In genomic region chr17:49691677-49692191, GRCh38 we compare ENCODE assay signal across 12 cellular contexts. TPM values are rescaled to one million over a fixed set of nuclear protein-coding genes. Genes with fewer than 3 reads are reported as not detected.
DNase-seq lines count a peak whose midpoint lies in the region; ATAC-seq, FAIRE-seq and TF ChIP-seq lines count a peak whose summit lies in the region.
"Had no signal": no experiment of that assay in that cellular context is flagged by ENCODE, and none has a peak within 500 bp of the region (broad histone marks: within the 10 kb centered on the region; RNA-seq: fewer than 3 reads in every experiment).

No MANE protein-coding gene starts in this region.

- H3K4me1 Mint-ChIP-seq in HFFc6 (ENCODE audit: low read depth), result peaks cover 51% of the 10 kb centered on the region

- H3K9me3 Mint-ChIP-seq in HFFc6, result no peaks in the 10 kb centered on the region
- H3K9me3 Mint-ChIP-seq: activated T-helper 1 cell treated with anti-CD3 and anti-CD28 coated beads, Interleukin-12 subunit alpha, Interleukin-12 subunit beta, Interleukin-2, Interleukin-4 antibody, amounts not matched to agents 30 ng/mL and 10 ng/mL and 1 ng/mL, durations not matched to agents 14 hours and 24 hours and 36 hours had no signal

- ATAC-seq in left lung (no peak), GM18498 (IDR thresholded peaks at IDR 0.05; ENCODE audit: unreplicated experiment) (no peak), HG02759 (IDR thresholded peaks at IDR 0.05; ENCODE audit: unreplicated experiment) (no peak)

- H3K9ac ChIP-seq in smooth muscle cell (ENCODE audit: low read depth), result peak overlapping the region; percentile 68

- H3K4me3 Mint-ChIP-seq in HFFc6, result peak overlapping the region; percentile 50; the same call in 1 of the 2 replicates
- H3K4me3 Mint-ChIP-seq: activated T-helper 1 cell treated with anti-CD3 and anti-CD28 coated beads, Interleukin-12 subunit alpha, Interleukin-12 subunit beta, Interleukin-2, Interleukin-4 antibody, amounts not matched to agents 30 ng/mL and 10 ng/mL and 1 ng/mL, durations not matched to agents 14 hours and 24 hours and 36 hours had no signal

- no peaks in the 10 kb centered on the region; the same call in 1 of the 2 replicates for H3K36me3 Mint-ChIP-seq in HFFc6 (ENCODE audit: low read depth)

- peaks cover 23% of the 10 kb centered on the region for H3F3A ChIP-seq in smooth muscle cell (ENCODE audit: low read depth)

- H3K36me3 ChIP-seq in left lung (no peaks in the 10 kb centered on the region), smooth muscle cell (ENCODE audit: low read depth) (no peaks in the 10 kb centered on the region)

- TF ChIP-seq CTCF in HFFc6 (IDR thresholded peaks at IDR 0.05), result no peak
- no peak for TF ChIP-seq CTCF in left lung (IDR thresholded peaks at IDR 0.05)
- no peak for TF ChIP-seq CTCF in smooth muscle cell (IDR thresholded peaks at IDR 0.05; ENCODE audit: borderline replicate concordance, insufficient read depth, poor library complexity, severe bottlenecking)

- WGBS in smooth muscle cell (ENCODE audit: low lambda C conversion rate), result 28% methylated on average over 8 of the region's 8 CpGs

- H3K27ac ChIP-seq in cingulate gyrus (ENCODE audit: low read depth, low read length), result peak overlapping the region; percentile 67
- H3K27ac ChIP-seq in left lung, result peak overlapping the region; percentile 20 to 34
- H3K27ac ChIP-seq in smooth muscle cell (ENCODE audit: low read depth), result peak overlapping the region; percentile 88
- H3K27ac ChIP-seq: RWPE1 had no signal

- DNase-seq in HFFc6, result no peak
- DNase-seq in left lung, result no peak
- no peak for DNase-seq in smooth muscle cell (lab: John Stamatoyannopoulos, UW; ENCODE audit: unreplicated experiment)
- no peak for DNase-seq in activated CD4-positive, alpha-beta T cell treated with anti-CD3 and anti-CD28 coated beads, Interleukin-2, amount 50 U/mL, for 1 hour
- DNase-seq in frontal cortex (ENCODE audit: low spot score in 2 of 2), result no peak
- DNase-seq: midbrain, NCI-H446 treated with DMSO at 0.1 percent for 48 hours had no signal

- peak overlapping the region; percentile 77 for H3K4me2 ChIP-seq in smooth muscle cell

- H2AFZ ChIP-seq in smooth muscle cell (ENCODE audit: low read depth), result peak overlapping the region; percentile 3

- H3K79me2 ChIP-seq in smooth muscle cell (ENCODE audit: low read depth), result no peaks in the 10 kb centered on the region

- no peak for FAIRE-seq in frontal cortex (lab: Jason Lieb, UNC)

- H3K27ac Mint-ChIP-seq in HFFc6, result peak overlapping the region; percentile 88
- H3K27ac Mint-ChIP-seq: activated T-helper 1 cell treated with anti-CD3 and anti-CD28 coated beads, Interleukin-12 subunit alpha, Interleukin-12 subunit beta, Interleukin-2, Interleukin-4 antibody, amounts not matched to agents 30 ng/mL and 10 ng/mL and 1 ng/mL, durations not matched to agents 14 hours and 24 hours and 36 hours had no signal

- H4K20me1 ChIP-seq in smooth muscle cell (ENCODE audit: low read depth), result no peaks in the 10 kb centered on the region

- H3K27me3 ChIP-seq in left lung (no peaks in the 10 kb centered on the region), smooth muscle cell (ENCODE audit: low read depth) (no peaks in the 10 kb centered on the region)

- H3K9me3 ChIP-seq in left lung, result no peaks in the 10 kb centered on the region
- H3K9me3 ChIP-seq in smooth muscle cell (replicated peaks; ENCODE audit: low read depth), result no peaks in the 10 kb centered on the region

- peaks cover 3% of the 10 kb centered on the region for H3K27me3 Mint-ChIP-seq in HFFc6 (ENCODE audit: insufficient read depth)

- H3K4me1 ChIP-seq in left lung, result peaks cover 12 to 43% of the 10 kb centered on the region in 2 donors
- H3K4me1 ChIP-seq in smooth muscle cell (ENCODE audit: low read depth), result peaks cover 8% of the 10 kb centered on the region

- intact Hi-C loops in left lung (cut with DNase I), result loop anchor here in 1 of 2 donors (10.0 kb wide), 1 partner anchor 117 kb away; the partner anchor contains the start of gene NXPH3

- H3K4me3 ChIP-seq in left lung (no peak overlapping the region), smooth muscle cell (no peak overlapping the region)

RNA-seq across cellular contexts. Expression of gene SPOP, which starts 13.8 kb away (rescaled TPM):
- total RNA-seq in HFFc6 (2021; fragmentation: NEBNext Ultra II Directional; extraction: Animal tissue kit (Norgen Biotek cat#: 25700)), result 10 to 100 TPM; 53.2 to 60.6 (median 55.6) TPM
- total RNA-seq in left lung (10 to 100 TPM; 79.5 to 89.6 TPM), smooth muscle cell (36.5 and 55.0 TPM in 2 replicates), frontal cortex (142 TPM)
- 54.9 and 69.8 TPM in 2 replicates for polyA plus RNA-seq in smooth muscle cell

RNA-seq across cellular contexts. Expression of gene SLC35B1, which starts 16.0 kb away (rescaled TPM):
- total RNA-seq in HFFc6 (2021; fragmentation: NEBNext Ultra II Directional; extraction: Animal tissue kit (Norgen Biotek cat#: 25700)), result 100 to 1,000 TPM in 2 of 6 experiments, 10 to 100 TPM in 4; 78.2 to 117 (median 88.4) TPM
- total RNA-seq in left lung (10 to 100 TPM; 48.8 to 74.9 TPM), smooth muscle cell (116 and 126 TPM in 2 replicates), frontal cortex (56.7 TPM)
- 98.9 and 111 TPM in 2 replicates for polyA plus RNA-seq in smooth muscle cell

Comparison
In these comparisons a context has a peak if more than half of its experiments do, and no peak if none do; other contexts are left out.
1. H3K27ac ChIP-seq: peak in every context shown above with its lines; median percentile 88 in smooth muscle cell; 67 in cingulate gyrus; 27 in left lung.